In genomic region chr2:241150660-241151530, GRCh38 we compare ENCODE assay signal across 6 cellular contexts. TPM values are rescaled to one million over a fixed set of nuclear protein-coding genes. Genes with fewer than 3 reads are reported as not detected.
DNase-seq lines count a peak whose midpoint lies in the region; ATAC-seq and TF ChIP-seq lines count a peak whose summit lies in the region.

No MANE protein-coding gene starts in this region.

- H3K27ac ChIP-seq in DND-41 (ENCODE audit: low read length) (peak overlapping the region; percentile 62), SK-N-MC (no peak overlapping the region), vagina (peak overlapping the region; percentile 73)

- no peak for TF ChIP-seq POLR2A in vagina (IDR thresholded peaks at IDR 0.05)

- H3K27me3 ChIP-seq in DND-41 (ENCODE audit: insufficient read depth, low read length, poor library complexity) (no peaks in the 10 kb centered on the region), vagina (no peaks in the 10 kb centered on the region)

- no peak for DNase-seq in DND-41
- DNase-seq in SK-N-MC (ENCODE audit: low read depth, low spot score) = no peak
- no peak for DNase-seq in vagina (ENCODE audit: extremely low spot score in 2 of 2)
- no peak for DNase-seq in NCI-H526 treated with DMSO at 0.1 percent for 48 hours (lab: John Stamatoyannopoulos, UW)
- no peak for DNase-seq in glomerular visceral epithelial cell (ENCODE audit: extremely low spot score)

- H3K9me3 ChIP-seq in DND-41 (ENCODE audit: insufficient read depth, low read length, severe bottlenecking) = no peaks in the 10 kb centered on the region
- H3K9me3 ChIP-seq in SK-N-MC (ENCODE audit: low read depth, low read length) = no peaks in the 10 kb centered on the region
- H3K9me3 ChIP-seq in iPS-18c (ENCODE audit: control insufficient read depth, insufficient read depth, low read length) = no peaks in the 10 kb centered on the region
- H3K9me3 ChIP-seq in vagina = no peaks in the 10 kb centered on the region

- peak overlapping the region; percentile 84 for H2AFZ ChIP-seq in DND-41 (ENCODE audit: low read depth, low read length)

- intact Hi-C loops in vagina (cut with DNase I) = no loop called here

- peak overlapping the region; percentile 69 to 80 for H3K4me3 ChIP-seq in DND-41 (ENCODE audit: low read depth in 1 of 2, low read length in 2 of 2)
- peak overlapping the region; percentile 92 for H3K4me3 ChIP-seq in SK-N-MC
- H3K4me3 ChIP-seq in iPS-18c (ENCODE audit: insufficient read depth, low read depth, low read length) = peak overlapping the region; percentile 82
- peak overlapping the region; percentile 94 to 100 for H3K4me3 ChIP-seq in vagina

- H4K20me1 ChIP-seq in DND-41 (ENCODE audit: insufficient read depth, low read length) = peaks cover 20% of the 10 kb centered on the region; the same call in 1 of the 2 replicates

- no peak for ATAC-seq in DND-41 (ENCODE audit: insufficient read depth, low read depth)

- peak overlapping the region; percentile 81 for H3K9ac ChIP-seq in DND-41 (ENCODE audit: low read depth, low read length)
- peak overlapping the region; percentile 77 for H3K9ac ChIP-seq in SK-N-MC (ENCODE audit: insufficient read length)

- TF ChIP-seq CTCF in DND-41 (IDR thresholded peaks at IDR 0.05; ENCODE audit: borderline replicate concordance, extremely low read depth, low read length, poor library complexity, severe bottlenecking) (peak; percentile 0), vagina (IDR thresholded peaks at IDR 0.05) (no peak)

- peaks cover 17% of the 10 kb centered on the region for H3K36me3 ChIP-seq in DND-41 (ENCODE audit: insufficient read depth, low read length)
- H3K36me3 ChIP-seq in SK-N-MC (ENCODE audit: insufficient read depth, low read length) = no peaks in the 10 kb centered on the region
- no peaks in the 10 kb centered on the region for H3K36me3 ChIP-seq in vagina

- peaks cover 34% of the 10 kb centered on the region for H3K4me1 ChIP-seq in DND-41 (ENCODE audit: insufficient read depth, low read length)
- H3K4me1 ChIP-seq in vagina = peaks cover 27% of the 10 kb centered on the region

- H3K4me2 ChIP-seq in DND-41 (ENCODE audit: insufficient read depth, low read length) = peak overlapping the region; percentile 83

- H3K79me2 ChIP-seq in DND-41 (ENCODE audit: insufficient read depth, low read length) = peaks cover 50% of the 10 kb centered on the region

RNA-seq across cellular contexts. Expression of gene PPP1R7, which starts 0.6 kb away (rescaled TPM):
- total RNA-seq in vagina = 51.1 TPM

RNA-seq across cellular contexts. Expression of gene PASK, which starts 1.6 kb away (rescaled TPM):
- total RNA-seq in vagina = 6.4 TPM

RNA-seq across cellular contexts. Expression of gene ANO7, which starts 37.6 kb away (rescaled TPM):
- total RNA-seq in vagina = 0.98 TPM

RNA-seq across cellular contexts. Expression of gene MTERF4, which starts 48.8 kb away (rescaled TPM):
- 30.2 TPM for total RNA-seq in vagina
